1 cellular context compared by ENCODE assay signal in the genomic region with DNA sequence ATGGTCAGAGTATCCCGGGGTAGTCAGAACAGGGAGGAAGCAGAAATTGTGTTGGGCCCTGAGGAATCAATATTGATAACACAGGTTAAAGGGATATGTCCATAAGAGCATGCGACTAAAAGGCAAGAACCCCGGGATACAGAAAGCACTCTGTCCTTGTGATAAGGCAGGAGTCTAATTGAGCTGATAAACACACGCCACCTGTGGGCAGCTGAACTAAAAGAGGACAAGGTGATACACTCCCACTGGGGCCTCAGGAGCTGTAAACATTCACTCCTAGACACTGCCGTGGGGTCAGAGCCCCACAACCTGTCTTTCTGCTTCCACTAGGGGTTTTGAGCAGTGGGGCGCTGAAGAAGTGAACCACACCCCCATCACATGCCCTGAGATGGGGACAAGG.
TF ChIP-seq lines count a peak whose summit lies in the region.

No MANE protein-coding gene starts in this region.

TF ChIP-seq in HEK293, 187 proteins besides CTCF, POLR2A, EP300 and RAD21 (continued from another document):
- TF ChIP-seq, protein P1, sequence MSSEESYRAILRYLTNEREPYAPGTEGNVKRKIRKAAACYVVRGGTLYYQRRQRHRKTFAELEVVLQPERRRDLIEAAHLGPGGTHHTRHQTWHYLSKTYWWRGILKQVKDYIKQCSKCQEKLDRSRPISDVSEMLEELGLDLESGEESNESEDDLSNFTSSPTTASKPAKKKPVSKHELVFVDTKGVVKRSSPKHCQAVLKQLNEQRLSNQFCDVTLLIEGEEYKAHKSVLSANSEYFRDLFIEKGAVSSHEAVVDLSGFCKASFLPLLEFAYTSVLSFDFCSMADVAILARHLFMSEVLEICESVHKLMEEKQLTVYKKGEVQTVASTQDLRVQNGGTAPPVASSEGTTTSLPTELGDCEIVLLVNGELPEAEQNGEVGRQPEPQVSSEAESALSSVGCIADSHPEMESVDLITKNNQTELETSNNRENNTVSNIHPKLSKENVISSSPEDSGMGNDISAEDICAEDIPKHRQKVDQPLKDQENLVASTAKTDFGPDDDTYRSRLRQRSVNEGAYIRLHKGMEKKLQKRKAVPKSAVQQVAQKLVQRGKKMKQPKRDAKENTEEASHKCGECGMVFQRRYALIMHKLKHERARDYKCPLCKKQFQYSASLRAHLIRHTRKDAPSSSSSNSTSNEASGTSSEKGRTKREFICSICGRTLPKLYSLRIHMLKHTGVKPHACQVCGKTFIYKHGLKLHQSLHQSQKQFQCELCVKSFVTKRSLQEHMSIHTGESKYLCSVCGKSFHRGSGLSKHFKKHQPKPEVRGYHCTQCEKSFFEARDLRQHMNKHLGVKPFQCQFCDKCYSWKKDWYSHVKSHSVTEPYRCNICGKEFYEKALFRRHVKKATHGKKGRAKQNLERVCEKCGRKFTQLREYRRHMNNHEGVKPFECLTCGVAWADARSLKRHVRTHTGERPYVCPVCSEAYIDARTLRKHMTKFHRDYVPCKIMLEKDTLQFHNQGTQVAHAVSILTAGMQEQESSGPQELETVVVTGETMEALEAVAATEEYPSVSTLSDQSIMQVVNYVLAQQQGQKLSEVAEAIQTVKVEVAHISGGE (tag by site-specific recombination; conservative IDR thresholded peaks at IDR 0.05; ENCODE audit: low read depth), result no peak
- no peak for TF ChIP-seq ZNF140 (tag by site-specific recombination; IDR thresholded peaks at IDR 0.05)
- no peak for TF ChIP-seq ZNF223 (tag by site-specific recombination; IDR thresholded peaks at IDR 0.05)
- TF ChIP-seq ZNF777 (tag by site-specific recombination; IDR thresholded peaks at IDR 0.05; ENCODE audit: borderline replicate concordance), result no peak
- TF ChIP-seq, protein P2, sequence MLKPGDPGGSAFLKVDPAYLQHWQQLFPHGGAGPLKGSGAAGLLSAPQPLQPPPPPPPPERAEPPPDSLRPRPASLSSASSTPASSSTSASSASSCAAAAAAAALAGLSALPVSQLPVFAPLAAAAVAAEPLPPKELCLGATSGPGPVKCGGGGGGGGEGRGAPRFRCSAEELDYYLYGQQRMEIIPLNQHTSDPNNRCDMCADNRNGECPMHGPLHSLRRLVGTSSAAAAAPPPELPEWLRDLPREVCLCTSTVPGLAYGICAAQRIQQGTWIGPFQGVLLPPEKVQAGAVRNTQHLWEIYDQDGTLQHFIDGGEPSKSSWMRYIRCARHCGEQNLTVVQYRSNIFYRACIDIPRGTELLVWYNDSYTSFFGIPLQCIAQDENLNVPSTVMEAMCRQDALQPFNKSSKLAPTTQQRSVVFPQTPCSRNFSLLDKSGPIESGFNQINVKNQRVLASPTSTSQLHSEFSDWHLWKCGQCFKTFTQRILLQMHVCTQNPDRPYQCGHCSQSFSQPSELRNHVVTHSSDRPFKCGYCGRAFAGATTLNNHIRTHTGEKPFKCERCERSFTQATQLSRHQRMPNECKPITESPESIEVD (tag by site-specific recombination; IDR thresholded peaks at IDR 0.05), result no peak
- TF ChIP-seq ZNF221 (tag by site-specific recombination; IDR thresholded peaks at IDR 0.05; ENCODE audit: borderline replicate concordance), result no peak
- no peak for TF ChIP-seq ZNF561 (tag by site-specific recombination; IDR thresholded peaks at IDR 0.05; ENCODE audit: borderline replicate concordance)
